In genomic region chr14:103292426-103293374, GRCh38 we compare ENCODE assay signal across 1 cellular context.
TF ChIP-seq lines count a peak whose summit lies in the region.

No MANE protein-coding gene starts in this region.

TF ChIP-seq in HepG2, 621 proteins besides CTCF, POLR2A, EP300 and RAD21 (continued from another document and continues in another):
- TF ChIP-seq, protein P1, sequence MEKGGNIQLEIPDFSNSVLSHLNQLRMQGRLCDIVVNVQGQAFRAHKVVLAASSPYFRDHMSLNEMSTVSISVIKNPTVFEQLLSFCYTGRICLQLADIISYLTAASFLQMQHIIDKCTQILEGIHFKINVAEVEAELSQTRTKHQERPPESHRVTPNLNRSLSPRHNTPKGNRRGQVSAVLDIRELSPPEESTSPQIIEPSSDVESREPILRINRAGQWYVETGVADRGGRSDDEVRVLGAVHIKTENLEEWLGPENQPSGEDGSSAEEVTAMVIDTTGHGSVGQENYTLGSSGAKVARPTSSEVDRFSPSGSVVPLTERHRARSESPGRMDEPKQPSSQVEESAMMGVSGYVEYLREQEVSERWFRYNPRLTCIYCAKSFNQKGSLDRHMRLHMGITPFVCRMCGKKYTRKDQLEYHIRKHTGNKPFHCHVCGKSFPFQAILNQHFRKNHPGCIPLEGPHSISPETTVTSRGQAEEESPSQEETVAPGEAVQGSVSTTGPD (CRISPR knock-in tag; IDR thresholded peaks at IDR 0.05) = no peak
- no peak for TF ChIP-seq GABPB1 (CRISPR knock-in tag; IDR thresholded peaks at IDR 0.05)
- TF ChIP-seq HOXA9 (CRISPR knock-in tag; IDR thresholded peaks at IDR 0.05; ENCODE audit: borderline replicate concordance) = no peak
- no peak for TF ChIP-seq GABPA (IDR thresholded peaks at IDR 0.05; ENCODE audit: low read depth, low read length)
- no peak for TF ChIP-seq GABPA (CRISPR knock-in tag; IDR thresholded peaks at IDR 0.05; ENCODE audit: low read depth)
- no peak for TF ChIP-seq DR1 (CRISPR knock-in tag; IDR thresholded peaks at IDR 0.05)
- TF ChIP-seq MLX (CRISPR knock-in tag; IDR thresholded peaks at IDR 0.05) = no peak
- no peak for TF ChIP-seq SAFB2 (CRISPR knock-in tag; IDR thresholded peaks at IDR 0.05; ENCODE audit: borderline replicate concordance, low read depth)
- no peak for TF ChIP-seq ATF7-NPFF (CRISPR knock-in tag; IDR thresholded peaks at IDR 0.05; ENCODE audit: low read depth)
- no peak for TF ChIP-seq NFE2L2 (IDR thresholded peaks at IDR 0.05; ENCODE audit: low read length)
- no peak for TF ChIP-seq ZNF441 (CRISPR knock-in tag; IDR thresholded peaks at IDR 0.05; ENCODE audit: borderline replicate concordance)
- TF ChIP-seq HDAC6 (IDR thresholded peaks at IDR 0.05; ENCODE audit: low read depth, low read length) = no peak
- TF ChIP-seq NFKB2 (CRISPR knock-in tag; IDR thresholded peaks at IDR 0.05; ENCODE audit: borderline replicate concordance) = no peak
- TF ChIP-seq MIXL1 (CRISPR knock-in tag; IDR thresholded peaks at IDR 0.05) = 0 out of 2 replicates have a peak, but pooled peaks have one; percentile 43
- TF ChIP-seq ZNF782 (CRISPR knock-in tag; IDR thresholded peaks at IDR 0.05; ENCODE audit: borderline replicate concordance) = no peak
- TF ChIP-seq, protein P2, sequence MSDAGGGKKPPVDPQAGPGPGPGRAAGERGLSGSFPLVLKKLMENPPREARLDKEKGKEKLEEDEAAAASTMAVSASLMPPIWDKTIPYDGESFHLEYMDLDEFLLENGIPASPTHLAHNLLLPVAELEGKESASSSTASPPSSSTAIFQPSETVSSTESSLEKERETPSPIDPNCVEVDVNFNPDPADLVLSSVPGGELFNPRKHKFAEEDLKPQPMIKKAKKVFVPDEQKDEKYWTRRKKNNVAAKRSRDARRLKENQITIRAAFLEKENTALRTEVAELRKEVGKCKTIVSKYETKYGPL (CRISPR knock-in tag; IDR thresholded peaks at IDR 0.05) = no peak
- no peak for TF ChIP-seq ZNF772 (CRISPR knock-in tag; IDR thresholded peaks at IDR 0.05)
- no peak for TF ChIP-seq PAXIP1 (CRISPR knock-in tag; conservative IDR thresholded peaks at IDR 0.05)
- no peak for TF ChIP-seq GLI4 (CRISPR knock-in tag; IDR thresholded peaks at IDR 0.05; ENCODE audit: borderline replicate concordance)
- TF ChIP-seq SIN3A (IDR thresholded peaks at IDR 0.05; ENCODE audit: borderline replicate concordance, low read depth, low read length) = no peak
- TF ChIP-seq PHF20 (CRISPR knock-in tag; IDR thresholded peaks at IDR 0.05) = no peak
- TF ChIP-seq, protein P3, sequence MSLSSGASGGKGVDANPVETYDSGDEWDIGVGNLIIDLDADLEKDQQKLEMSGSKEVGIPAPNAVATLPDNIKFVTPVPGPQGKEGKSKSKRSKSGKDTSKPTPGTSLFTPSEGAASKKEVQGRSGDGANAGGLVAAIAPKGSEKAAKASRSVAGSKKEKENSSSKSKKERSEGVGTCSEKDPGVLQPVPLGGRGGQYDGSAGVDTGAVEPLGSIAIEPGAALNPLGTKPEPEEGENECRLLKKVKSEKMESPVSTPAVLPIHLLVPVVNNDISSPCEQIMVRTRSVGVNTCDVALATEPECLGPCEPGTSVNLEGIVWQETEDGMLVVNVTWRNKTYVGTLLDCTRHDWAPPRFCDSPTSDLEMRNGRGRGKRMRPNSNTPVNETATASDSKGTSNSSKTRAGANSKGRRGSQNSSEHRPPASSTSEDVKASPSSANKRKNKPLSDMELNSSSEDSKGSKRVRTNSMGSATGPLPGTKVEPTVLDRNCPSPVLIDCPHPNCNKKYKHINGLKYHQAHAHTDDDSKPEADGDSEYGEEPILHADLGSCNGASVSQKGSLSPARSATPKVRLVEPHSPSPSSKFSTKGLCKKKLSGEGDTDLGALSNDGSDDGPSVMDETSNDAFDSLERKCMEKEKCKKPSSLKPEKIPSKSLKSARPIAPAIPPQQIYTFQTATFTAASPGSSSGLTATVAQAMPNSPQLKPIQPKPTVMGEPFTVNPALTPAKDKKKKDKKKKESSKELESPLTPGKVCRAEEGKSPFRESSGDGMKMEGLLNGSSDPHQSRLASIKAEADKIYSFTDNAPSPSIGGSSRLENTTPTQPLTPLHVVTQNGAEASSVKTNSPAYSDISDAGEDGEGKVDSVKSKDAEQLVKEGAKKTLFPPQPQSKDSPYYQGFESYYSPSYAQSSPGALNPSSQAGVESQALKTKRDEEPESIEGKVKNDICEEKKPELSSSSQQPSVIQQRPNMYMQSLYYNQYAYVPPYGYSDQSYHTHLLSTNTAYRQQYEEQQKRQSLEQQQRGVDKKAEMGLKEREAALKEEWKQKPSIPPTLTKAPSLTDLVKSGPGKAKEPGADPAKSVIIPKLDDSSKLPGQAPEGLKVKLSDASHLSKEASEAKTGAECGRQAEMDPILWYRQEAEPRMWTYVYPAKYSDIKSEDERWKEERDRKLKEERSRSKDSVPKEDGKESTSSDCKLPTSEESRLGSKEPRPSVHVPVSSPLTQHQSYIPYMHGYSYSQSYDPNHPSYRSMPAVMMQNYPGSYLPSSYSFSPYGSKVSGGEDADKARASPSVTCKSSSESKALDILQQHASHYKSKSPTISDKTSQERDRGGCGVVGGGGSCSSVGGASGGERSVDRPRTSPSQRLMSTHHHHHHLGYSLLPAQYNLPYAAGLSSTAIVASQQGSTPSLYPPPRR (CRISPR knock-in tag; IDR thresholded peaks at IDR 0.05; ENCODE audit: borderline replicate concordance) = no peak
- TF ChIP-seq, protein P4, sequence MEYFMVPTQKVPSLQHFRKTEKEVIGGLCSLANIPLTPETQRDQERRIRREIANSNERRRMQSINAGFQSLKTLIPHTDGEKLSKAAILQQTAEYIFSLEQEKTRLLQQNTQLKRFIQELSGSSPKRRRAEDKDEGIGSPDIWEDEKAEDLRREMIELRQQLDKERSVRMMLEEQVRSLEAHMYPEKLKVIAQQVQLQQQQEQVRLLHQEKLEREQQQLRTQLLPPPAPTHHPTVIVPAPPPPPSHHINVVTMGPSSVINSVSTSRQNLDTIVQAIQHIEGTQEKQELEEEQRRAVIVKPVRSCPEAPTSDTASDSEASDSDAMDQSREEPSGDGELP (IDR thresholded peaks at IDR 0.05; ENCODE audit: borderline replicate concordance, low read depth) = no peak
- no peak for TF ChIP-seq ZXDC (CRISPR knock-in tag; IDR thresholded peaks at IDR 0.05)
- no peak for TF ChIP-seq IRX3 (CRISPR knock-in tag; IDR thresholded peaks at IDR 0.05; ENCODE audit: borderline replicate concordance, low read depth)
- no peak for TF ChIP-seq CENPT (CRISPR knock-in tag; IDR thresholded peaks at IDR 0.05; ENCODE audit: low read depth)
- TF ChIP-seq, protein P5, sequence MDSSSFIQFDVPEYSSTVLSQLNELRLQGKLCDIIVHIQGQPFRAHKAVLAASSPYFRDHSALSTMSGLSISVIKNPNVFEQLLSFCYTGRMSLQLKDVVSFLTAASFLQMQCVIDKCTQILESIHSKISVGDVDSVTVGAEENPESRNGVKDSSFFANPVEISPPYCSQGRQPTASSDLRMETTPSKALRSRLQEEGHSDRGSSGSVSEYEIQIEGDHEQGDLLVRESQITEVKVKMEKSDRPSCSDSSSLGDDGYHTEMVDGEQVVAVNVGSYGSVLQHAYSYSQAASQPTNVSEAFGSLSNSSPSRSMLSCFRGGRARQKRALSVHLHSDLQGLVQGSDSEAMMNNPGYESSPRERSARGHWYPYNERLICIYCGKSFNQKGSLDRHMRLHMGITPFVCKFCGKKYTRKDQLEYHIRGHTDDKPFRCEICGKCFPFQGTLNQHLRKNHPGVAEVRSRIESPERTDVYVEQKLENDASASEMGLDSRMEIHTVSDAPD (CRISPR knock-in tag; IDR thresholded peaks at IDR 0.05) = no peak
- 0 out of 2 replicates have a peak, but pooled peaks have one; percentile 25 for TF ChIP-seq ZNF3 (CRISPR knock-in tag; IDR thresholded peaks at IDR 0.05)
- TF ChIP-seq ZIK1 (CRISPR knock-in tag; IDR thresholded peaks at IDR 0.05; ENCODE audit: borderline replicate concordance, low read depth) = no peak
- 0 out of 2 replicates have a peak, but pooled peaks have one; percentile 53 for TF ChIP-seq ZSCAN31 (CRISPR knock-in tag; IDR thresholded peaks at IDR 0.05; ENCODE audit: low read depth)
- TF ChIP-seq TCF12 (IDR thresholded peaks at IDR 0.05) = no peak
- TF ChIP-seq TCF12 (CRISPR knock-in tag; IDR thresholded peaks at IDR 0.05) = no peak
- TF ChIP-seq, protein P6, sequence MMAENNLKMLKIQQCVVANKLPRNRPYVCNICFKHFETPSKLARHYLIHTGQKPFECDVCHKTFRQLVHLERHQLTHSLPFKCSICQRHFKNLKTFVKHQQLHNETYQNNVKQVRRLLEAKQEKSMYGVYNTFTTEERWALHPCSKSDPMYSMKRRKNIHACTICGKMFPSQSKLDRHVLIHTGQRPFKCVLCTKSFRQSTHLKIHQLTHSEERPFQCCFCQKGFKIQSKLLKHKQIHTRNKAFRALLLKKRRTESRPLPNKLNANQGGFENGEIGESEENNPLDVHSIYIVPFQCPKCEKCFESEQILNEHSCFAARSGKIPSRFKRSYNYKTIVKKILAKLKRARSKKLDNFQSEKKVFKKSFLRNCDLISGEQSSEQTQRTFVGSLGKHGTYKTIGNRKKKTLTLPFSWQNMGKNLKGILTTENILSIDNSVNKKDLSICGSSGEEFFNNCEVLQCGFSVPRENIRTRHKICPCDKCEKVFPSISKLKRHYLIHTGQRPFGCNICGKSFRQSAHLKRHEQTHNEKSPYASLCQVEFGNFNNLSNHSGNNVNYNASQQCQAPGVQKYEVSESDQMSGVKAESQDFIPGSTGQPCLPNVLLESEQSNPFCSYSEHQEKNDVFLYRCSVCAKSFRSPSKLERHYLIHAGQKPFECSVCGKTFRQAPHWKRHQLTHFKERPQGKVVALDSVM (CRISPR knock-in tag; IDR thresholded peaks at IDR 0.05) = peak; percentile 98
- peak; percentile 42 for TF ChIP-seq YY1 (IDR thresholded peaks at IDR 0.05; ENCODE audit: insufficient read depth, insufficient replicate concordance, low read depth, low read length)
- TF ChIP-seq EED (CRISPR knock-in tag; IDR thresholded peaks at IDR 0.05) = 0 out of 2 replicates have a peak, but pooled peaks have one; percentile 33
- TF ChIP-seq MTERF4 (CRISPR knock-in tag; IDR thresholded peaks at IDR 0.05) = no peak
- TF ChIP-seq, protein P7, sequence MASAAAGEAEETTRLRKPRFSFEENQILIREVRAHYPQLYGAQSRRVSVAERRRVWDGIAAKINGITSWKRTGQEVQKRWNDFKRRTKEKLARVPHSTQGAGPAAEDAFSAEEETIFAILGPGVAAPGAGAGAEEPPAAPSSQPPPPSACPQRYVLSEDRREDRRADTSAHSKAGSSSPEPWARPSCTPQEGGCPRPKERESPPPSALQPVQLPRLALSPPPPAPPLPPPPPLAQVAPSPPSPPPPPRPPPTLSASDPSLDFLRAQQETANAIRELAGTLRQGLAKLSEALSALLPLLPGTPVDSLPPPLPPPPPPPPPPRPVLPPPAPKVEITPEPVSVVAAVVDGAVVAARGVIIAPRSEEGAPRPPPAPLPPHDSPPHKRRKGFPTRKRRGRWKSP (CRISPR knock-in tag; IDR thresholded peaks at IDR 0.05) = no peak
- no peak for TF ChIP-seq KAT7 (CRISPR knock-in tag; IDR thresholded peaks at IDR 0.05; ENCODE audit: borderline replicate concordance)
- TF ChIP-seq MAZ (IDR thresholded peaks at IDR 0.05; ENCODE audit: borderline replicate concordance, low read depth, low read length) = no peak
- TF ChIP-seq MAZ (CRISPR knock-in tag; IDR thresholded peaks at IDR 0.05; ENCODE audit: low read depth) = peak; percentile 48; the same call in 1 of the 2 replicates
- no peak for TF ChIP-seq HOXA5 (CRISPR knock-in tag; IDR thresholded peaks at IDR 0.05)
- no peak for TF ChIP-seq ZNF619 (CRISPR knock-in tag; IDR thresholded peaks at IDR 0.05)
